8 cellular contexts compared by ENCODE assay signal in the genomic region with DNA sequence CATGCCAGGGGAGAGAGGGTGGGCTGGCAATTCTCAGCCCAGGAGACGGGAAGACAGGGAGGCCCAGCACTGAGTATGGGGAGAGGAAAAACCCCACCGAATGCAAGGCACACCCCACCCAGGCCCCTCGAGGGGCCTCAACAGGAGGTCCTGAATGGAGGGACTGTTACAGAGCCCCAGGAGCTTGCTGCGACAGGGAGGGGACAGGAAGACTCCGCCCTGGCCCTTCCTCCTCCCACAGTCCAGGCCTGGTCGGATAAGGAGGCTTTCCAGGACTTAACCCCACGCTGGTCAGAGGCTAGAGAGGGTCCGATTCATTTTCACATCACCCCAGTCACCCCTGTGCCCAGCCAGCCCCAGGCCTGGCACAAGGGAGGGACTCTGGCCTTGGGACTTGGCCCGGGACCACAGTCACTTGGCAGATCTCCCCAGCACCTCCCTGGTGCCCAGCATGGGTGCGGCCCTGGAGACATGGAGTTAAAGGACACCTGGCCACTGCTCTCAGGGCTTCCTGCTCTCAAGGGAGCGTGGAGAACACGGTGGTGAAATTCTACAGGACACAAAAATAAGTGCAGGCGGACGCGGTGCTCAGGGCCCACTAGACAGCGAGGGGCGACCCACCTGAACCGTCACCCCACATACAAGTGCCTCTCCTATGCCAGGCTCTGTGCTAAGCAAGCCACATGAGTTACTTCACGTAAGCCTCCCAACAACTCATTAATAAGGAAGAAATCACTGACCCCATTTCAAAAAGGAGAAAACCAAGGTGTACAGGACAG. TPM values are rescaled to one million over a fixed set of nuclear protein-coding genes. Genes with fewer than 3 reads are reported as not detected.
DNase-seq lines count a peak whose midpoint lies in the region; ATAC-seq and TF ChIP-seq lines count a peak whose summit lies in the region.

No MANE protein-coding gene starts in this region.

- WGBS in ectodermal cell, 2 experiments = 36 to 38% methylated on average over 19 of the region's 19 CpGs

- intact Hi-C loops in mucosa of descending colon (cut with DNase I, micrococcal nuclease) = no loop called here

- no peaks in the 10 kb centered on the region for H3K36me3 ChIP-seq in ectodermal cell (ENCODE audit: control insufficient read depth, insufficient read depth, low read length)
- no peaks in the 10 kb centered on the region for H3K36me3 ChIP-seq in mucosa of descending colon (ENCODE audit: low read depth)

- DNase-seq in Caki2 (ENCODE audit: low read depth) (peak; percentile 71), mucosa of descending colon (peak; percentile 84 to 88 (median 88)), NCI-H2227 treated with DMSO at 0.1 percent for 48 hours (lab: John Stamatoyannopoulos, UW) (no peak)
- DNase-seq in stimulated activated naive CD4-positive, alpha-beta T cell (lab: John Stamatoyannopoulos, UW) = no peak

- in situ Hi-C loops in Caki2 (cut with HindIII; ENCODE audit: low pct_unique_long_range_greater_than_20kb, low sequenced_read_pairs) = no loop called here

- H3K9me3 ChIP-seq in ectodermal cell (ENCODE audit: control insufficient read depth, low read length) (no peaks in the 10 kb centered on the region), mucosa of descending colon (no peaks in the 10 kb centered on the region)

- H3K27ac ChIP-seq in ectodermal cell (ENCODE audit: insufficient read depth, low read depth, low read length, poor library complexity, severe bottlenecking) = no peak overlapping the region

- H3K4me1 ChIP-seq in ectodermal cell (ENCODE audit: control insufficient read depth, insufficient read depth, low read length) (peaks cover 26% of the 10 kb centered on the region), mucosa of descending colon (ENCODE audit: low read depth) (peaks cover 40% of the 10 kb centered on the region)

- peak; percentile 54 for ATAC-seq in mucosa of descending colon
- ATAC-seq in HG03457 (IDR thresholded peaks at IDR 0.05; ENCODE audit: unreplicated experiment) = no peak
- no peak for ATAC-seq in GM18858 (IDR thresholded peaks at IDR 0.05; ENCODE audit: unreplicated experiment)

- H3K27me3 ChIP-seq in ectodermal cell (ENCODE audit: control insufficient read depth, insufficient read depth, low read length, poor library complexity, severe bottlenecking) = peaks cover 14% of the 10 kb centered on the region

- no peak for TF ChIP-seq CTCF in mucosa of descending colon (IDR thresholded peaks at IDR 0.05)

- H3K4me3 ChIP-seq in ectodermal cell (ENCODE audit: insufficient read depth, low read depth, low read length) (peak overlapping the region; percentile 62), mucosa of descending colon (peak overlapping the region; percentile 95)

TF ChIP-seq in PFSK-1, 5 proteins besides CTCF, POLR2A, EP300 and RAD21:
- TF ChIP-seq POLR2AphosphoS5 (IDR thresholded peaks at IDR 0.05; ENCODE audit: low read depth, low read length) (peak; percentile 48), TAF1 (IDR thresholded peaks at IDR 0.05; ENCODE audit: borderline replicate concordance, insufficient read depth, low read length) (no peak), SIN3A (IDR thresholded peaks at IDR 0.05; ENCODE audit: borderline replicate concordance, insufficient read depth, low read length) (no peak), FOXP2 (optimal IDR thresholded peaks at IDR 0.05; ENCODE audit: borderline replicate concordance, extremely low read depth, extremely low read length, insufficient read depth) (no peak)
- TF ChIP-seq, protein P1, sequence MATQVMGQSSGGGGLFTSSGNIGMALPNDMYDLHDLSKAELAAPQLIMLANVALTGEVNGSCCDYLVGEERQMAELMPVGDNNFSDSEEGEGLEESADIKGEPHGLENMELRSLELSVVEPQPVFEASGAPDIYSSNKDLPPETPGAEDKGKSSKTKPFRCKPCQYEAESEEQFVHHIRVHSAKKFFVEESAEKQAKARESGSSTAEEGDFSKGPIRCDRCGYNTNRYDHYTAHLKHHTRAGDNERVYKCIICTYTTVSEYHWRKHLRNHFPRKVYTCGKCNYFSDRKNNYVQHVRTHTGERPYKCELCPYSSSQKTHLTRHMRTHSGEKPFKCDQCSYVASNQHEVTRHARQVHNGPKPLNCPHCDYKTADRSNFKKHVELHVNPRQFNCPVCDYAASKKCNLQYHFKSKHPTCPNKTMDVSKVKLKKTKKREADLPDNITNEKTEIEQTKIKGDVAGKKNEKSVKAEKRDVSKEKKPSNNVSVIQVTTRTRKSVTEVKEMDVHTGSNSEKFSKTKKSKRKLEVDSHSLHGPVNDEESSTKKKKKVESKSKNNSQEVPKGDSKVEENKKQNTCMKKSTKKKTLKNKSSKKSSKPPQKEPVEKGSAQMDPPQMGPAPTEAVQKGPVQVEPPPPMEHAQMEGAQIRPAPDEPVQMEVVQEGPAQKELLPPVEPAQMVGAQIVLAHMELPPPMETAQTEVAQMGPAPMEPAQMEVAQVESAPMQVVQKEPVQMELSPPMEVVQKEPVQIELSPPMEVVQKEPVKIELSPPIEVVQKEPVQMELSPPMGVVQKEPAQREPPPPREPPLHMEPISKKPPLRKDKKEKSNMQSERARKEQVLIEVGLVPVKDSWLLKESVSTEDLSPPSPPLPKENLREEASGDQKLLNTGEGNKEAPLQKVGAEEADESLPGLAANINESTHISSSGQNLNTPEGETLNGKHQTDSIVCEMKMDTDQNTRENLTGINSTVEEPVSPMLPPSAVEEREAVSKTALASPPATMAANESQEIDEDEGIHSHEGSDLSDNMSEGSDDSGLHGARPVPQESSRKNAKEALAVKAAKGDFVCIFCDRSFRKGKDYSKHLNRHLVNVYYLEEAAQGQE (IDR thresholded peaks at IDR 0.05; ENCODE audit: insufficient read depth in 1 of 2, low read depth in 2 of 2, low read length in 2 of 2) = peak in 1 of 2 experiments; percentile 7; a peak in 1 of 4 replicates

RNA-seq across cellular contexts. Expression of gene STXBP1, which starts 44.8 kb away (rescaled TPM):
- 1.2 and 1.9 TPM in 2 replicates for total RNA-seq in Caki2 (2014; rRNA removed; shearing (Covaris generic); ENCODE audit: low replicate concordance)
- polyA plus RNA-seq in PFSK-1 (2012; ENCODE audit: insufficient read length, low read depth) = 26.4 TPM
- polyA plus RNA-seq in ectodermal cell (2013, experiment 1 of 4) = 27.4 TPM
- polyA plus RNA-seq in ectodermal cell (2013, experiment 2 of 4) = 19.4 TPM
- 19.2 TPM for polyA plus RNA-seq in ectodermal cell (2013, experiment 3 of 4)
- polyA plus RNA-seq in ectodermal cell (2013, experiment 4 of 4) = 20.4 TPM
- total RNA-seq in mucosa of descending colon = 10 to 100 TPM; 11.8 to 37.1 (median 17.1) TPM

Comparison
In these comparisons a context has a peak if more than half of its experiments do, and no peak if none do; other contexts are left out.
1. DNase-seq: peak in Caki2 (single experiment) and mucosa of descending colon (3 of 3); none in stimulated activated naive CD4-positive, alpha-beta T cell (0 of 6) and NCI-H2227 treated with DMSO at 0.1 percent for 48 hours (single experiment).